Comparison of ENCODE assay signal across 18 cellular contexts in genomic region chr6:151963001-151963400, GRCh38.
"Had no signal": no experiment of that assay in that cellular context is flagged by ENCODE, and none has a peak within 500 bp of the region (broad histone marks: within the 10 kb centered on the region; RNA-seq: fewer than 3 reads in every experiment).

No MANE protein-coding gene starts in this region.

- H3K27ac ChIP-seq: coronary artery, dorsolateral prefrontal cortex, foreskin keratinocyte, left ventricle myocardium inferior, lower lobe of right lung, neutrophil, right atrium auricular region, sigmoid colon had no signal

- H3K4me3 ChIP-seq: coronary artery, dorsolateral prefrontal cortex, left ventricle myocardium inferior, lower lobe of right lung, right atrium auricular region, sigmoid colon had no signal

- DNase-seq: dorsolateral prefrontal cortex; effector CD8-positive, alpha-beta T cell; foreskin keratinocyte; kidney; left cardiac atrium; left ventricle myocardium inferior; lower lobe of right lung; midbrain; naive B cell; posterior cingulate gyrus; sigmoid colon; small intestine; stimulated activated CD4-positive, alpha-beta T cell treated with anti-CD3 and anti-CD28 coated beads, Interleukin-12 subunit alpha, Interleukin-12 subunit beta, amount 100 ng/mL, for 4 hours; stimulated activated naive CD4-positive, alpha-beta T cell treated with Interleukin-2 at 50 U/mL for 16 hours had no signal

- H3K9me3 ChIP-seq: lower lobe of right lung, neutrophil, right atrium auricular region had no signal

- H3K27me3 ChIP-seq: foreskin keratinocyte, right atrium auricular region, sigmoid colon had no signal

- H3K4me1 ChIP-seq: foreskin keratinocyte, left ventricle myocardium inferior, lower lobe of right lung, right atrium auricular region, sigmoid colon had no signal

- H3K36me3 ChIP-seq: left ventricle myocardium inferior, lower lobe of right lung, neutrophil, right atrium auricular region, sigmoid colon had no signal

- ATAC-seq: esophagus mucosa, foreskin keratinocyte, left cardiac atrium, lower lobe of right lung had no signal
